In genomic region chr7:134654104-134654775, GRCh38 we compare ENCODE assay signal across 18 cellular contexts. TPM values are rescaled to one million over a fixed set of nuclear protein-coding genes. Genes with fewer than 3 reads are reported as not detected.
DNase-seq lines count a peak whose midpoint lies in the region; ATAC-seq and TF ChIP-seq lines count a peak whose summit lies in the region.
"Had no signal": no experiment of that assay in that cellular context is flagged by ENCODE, and none has a peak within 500 bp of the region (broad histone marks: within the 10 kb centered on the region; RNA-seq: fewer than 3 reads in every experiment).

No MANE protein-coding gene starts in this region.

- no peak overlapping the region for H3K14ac ChIP-seq in IMR-90 (replicated peaks; ENCODE audit: low read depth, low read length)

- CTCF ChIA-PET in IMR-90 (lab: Yijun Ruan, JAX), result interaction anchor here (0.8 kb wide), 1 partner anchor 551 kb away, joined by 3 read pairs; no protein-coding TSS in a partner anchor

- H3K56ac ChIP-seq in IMR-90 (ENCODE audit: extremely low read depth, insufficient read depth, low read length), result no peak overlapping the region

- POLR2A ChIA-PET in IMR-90 (lab: Charles Lee; ENCODE audit: unreplicated experiment), result no interaction called here

- H3K79me1 ChIP-seq in IMR-90 (ENCODE audit: low read depth in 1 of 2, low read length in 2 of 2), result peaks cover 34 to 67% of the 10 kb centered on the region in 2 experiments

- no peaks in the 10 kb centered on the region for H3K9me3 ChIP-seq in IMR-90 (ENCODE audit: control insufficient read depth, insufficient read depth, low read length)
- H3K9me3 ChIP-seq: left lung had no signal

- H3K36me3 Mint-ChIP-seq in activated naive CD4-positive, alpha-beta T cell treated with anti-CD3 and anti-CD28 coated beads, Interleukin-2, amount 50 U/mL, for 24 hours, result peaks cover 36% of the 10 kb centered on the region
- peaks cover 12 to 53% of the 10 kb centered on the region in 2 donors for H3K36me3 Mint-ChIP-seq in activated naive CD4-positive, alpha-beta T cell treated with anti-CD3 and anti-CD28 coated beads, Interleukin-2, amount 50 U/mL, for 72 hours

- no peak for TF ChIP-seq RAD21 in IMR-90 (IDR thresholded peaks at IDR 0.05; ENCODE audit: low read length)

- no peak overlapping the region for H3K27ac ChIP-seq in IMR-90 (ENCODE audit: insufficient read depth, low read length)
- H3K27ac ChIP-seq: HL-60, left lung, PC-9, SK-N-MC had no signal

- dilution Hi-C loops in IMR-90 (cut with HindIII; ENCODE audit: low sequenced_read_pairs, unreplicated experiment), result no loop called here

- H4K8ac ChIP-seq in IMR-90 (ENCODE audit: low read depth in 2 of 2, low read length in 2 of 2), result no peak overlapping the region

- in situ Hi-C loops in IMR-90 (cut with MboI; ENCODE audit: low sequenced_read_pairs), result no loop called here

- no peak overlapping the region for H2AFZ ChIP-seq in IMR-90 (replicated peaks; ENCODE audit: low read length, poor library complexity)
- H2AFZ ChIP-seq: PC-9 had no signal

- H3K36me3 ChIP-seq in IMR-90 (ENCODE audit: control insufficient read depth, insufficient read depth, low read length), result no peaks in the 10 kb centered on the region
- H3K36me3 ChIP-seq: left lung had no signal

- H3K4me2 ChIP-seq in IMR-90 (ENCODE audit: low read depth, low read length), result no peak overlapping the region
- H3K4me2 ChIP-seq: PC-9 had no signal

- WGBS in IMR-90 (ENCODE audit: extremely low coverage in 2 of 2, insufficient read length in 1 of 2), 2 experiments, result no CpG with 5 or more reads among the region's 4 CpGs

- no peak overlapping the region; the same call in 1 of the 2 replicates for H4K5ac ChIP-seq in IMR-90 (ENCODE audit: low read depth, low read length)

- intact Hi-C loops in IMR-90 (cut with micrococcal nuclease), result no loop called here

- no peak overlapping the region for H3K4ac ChIP-seq in IMR-90 (ENCODE audit: low read depth, low read length)

- BruUV-seq in IMR-90 (replicated peaks; lab: Mats Ljungman, UMichigan), result no TSS peak

- peak overlapping the region; percentile 44 for H3K27ac Mint-ChIP-seq in activated naive CD4-positive, alpha-beta T cell treated with anti-CD3 and anti-CD28 coated beads, Interleukin-2, amount 50 U/mL, for 24 hours
- H3K27ac Mint-ChIP-seq in activated naive CD4-positive, alpha-beta T cell treated with anti-CD3 and anti-CD28 coated beads, Interleukin-2, amount 50 U/mL, for 72 hours, result peak overlapping the region; percentile 85 to 90
- peak overlapping the region; percentile 75 to 91 for H3K27ac Mint-ChIP-seq in stimulated activated naive CD8-positive, alpha-beta T cell treated with anti-CD3 and anti-CD28 coated beads, Interleukin-15, amount 100 ng/mL, for 72 hours
- H3K27ac Mint-ChIP-seq: H9 had no signal

- H4K91ac ChIP-seq in IMR-90 (ENCODE audit: insufficient read depth, low read depth, low read length), result no peak overlapping the region

- H2AK5ac ChIP-seq in IMR-90 (ENCODE audit: low read depth, low read length), result no peak overlapping the region

- H2AK9ac ChIP-seq in IMR-90 (replicated peaks; ENCODE audit: low read depth, low read length, poor library complexity), result no peak overlapping the region

- no peaks in the 10 kb centered on the region for H3K9me3 Mint-ChIP-seq in activated naive CD4-positive, alpha-beta T cell treated with anti-CD3 and anti-CD28 coated beads, Interleukin-2, amount 50 U/mL, for 24 hours
- H3K9me3 Mint-ChIP-seq in activated naive CD4-positive, alpha-beta T cell treated with anti-CD3 and anti-CD28 coated beads, Interleukin-2, amount 50 U/mL, for 72 hours, result peaks cover 4 to 17% of the 10 kb centered on the region in 2 donors
- peaks cover 11 to 12% of the 10 kb centered on the region in 2 donors for H3K9me3 Mint-ChIP-seq in stimulated activated naive CD8-positive, alpha-beta T cell treated with anti-CD3 and anti-CD28 coated beads, Interleukin-15, amount 100 ng/mL, for 72 hours
- H3K9me3 Mint-ChIP-seq: H9 had no signal

- DNase-seq in activated naive CD4-positive, alpha-beta T cell treated with anti-CD3 and anti-CD28 coated beads, Interleukin-2, amount 50 U/mL, for 16 hours, result no peak
- DNase-seq in IMR-90, result no peak
- peak in 1 of 2 donors; percentile 11 for DNase-seq in activated naive CD4-positive, alpha-beta T cell treated with anti-CD3 and anti-CD28 coated beads, Interleukin-2, amount 50 U/mL, for 72 hours (ENCODE audit: low spot score in 2 of 2)
- peak in 1 of 2 donors; percentile 17 for DNase-seq in stimulated activated naive CD8-positive, alpha-beta T cell treated with anti-CD3 and anti-CD28 coated beads, Interleukin-15, amount 100 ng/mL, for 72 hours
- no peak for DNase-seq in NK-92 (lab: John Stamatoyannopoulos, UW; ENCODE audit: unreplicated experiment)
- no peak for DNase-seq in mesenteric fat pad (ENCODE audit: low spot score)
- DNase-seq in activated effector memory CD4-positive, alpha-beta T cell treated with anti-CD3 and anti-CD28 coated beads, Interleukin-2, amount 50 U/mL, for 16 hours, result no peak
- DNase-seq: caudate nucleus, EL, H9, left lung, NCI-H2029 treated with DMSO at 0.1 percent for 48 hours, NCI-H526 treated with DMSO at 0.1 percent for 48 hours, PC-9, right cardiac atrium had no signal

- no peak for TF ChIP-seq CTCF in IMR-90 (conservative IDR thresholded peaks at IDR 0.05; ENCODE audit: low read depth, low read length)

- H3K27me3 ChIP-seq in IMR-90 (ENCODE audit: control insufficient read depth, insufficient read depth, low read length), result no peaks in the 10 kb centered on the region
- H3K27me3 ChIP-seq: left lung had no signal

- H3K4me1 Mint-ChIP-seq in activated naive CD4-positive, alpha-beta T cell treated with anti-CD3 and anti-CD28 coated beads, Interleukin-2, amount 50 U/mL, for 24 hours, result peaks cover 75% of the 10 kb centered on the region
- H3K4me1 Mint-ChIP-seq in stimulated activated naive CD8-positive, alpha-beta T cell treated with anti-CD3 and anti-CD28 coated beads, Interleukin-15, amount 100 ng/mL, for 72 hours, result peaks cover 54% of the 10 kb centered on the region

- ATAC-seq in IMR-90 (ENCODE audit: low read depth), result no peak
- peak; percentile 84 to 90 for ATAC-seq in activated naive CD4-positive, alpha-beta T cell treated with anti-CD3 and anti-CD28 coated beads, Interleukin-2, amount 50 U/mL, for 72 hours
- peak; percentile 98 for ATAC-seq in stimulated activated naive CD8-positive, alpha-beta T cell treated with anti-CD3 and anti-CD28 coated beads, Interleukin-15, amount 100 ng/mL, for 72 hours
- ATAC-seq: left lung, right cardiac atrium had no signal

- H3K23ac ChIP-seq in IMR-90 (ENCODE audit: low read depth, low read length), result peak overlapping the region; percentile 42; the same call in 1 of the 2 replicates

- no peak overlapping the region for H2BK20ac ChIP-seq in IMR-90 (ENCODE audit: low read depth, low read length)

- H4K20me1 ChIP-seq in IMR-90 (ENCODE audit: insufficient read depth, low read length), result no peaks in the 10 kb centered on the region

- no peak for TF ChIP-seq POLR2A in IMR-90 (IDR thresholded peaks at IDR 0.05; ENCODE audit: low read depth, low read length)

- H3K4me3 ChIP-seq in IMR-90 (ENCODE audit: insufficient read depth, low read depth, low read length), result no peak overlapping the region
- H3K4me3 ChIP-seq: left lung, PC-9, SK-N-MC had no signal

- no peak overlapping the region for H2BK15ac ChIP-seq in IMR-90 (ENCODE audit: low read depth, low read length)

- H2BK120ac ChIP-seq in IMR-90 (ENCODE audit: low read depth, low read length), result no peak overlapping the region

- no peak overlapping the region for H2BK5ac ChIP-seq in IMR-90 (ENCODE audit: low read depth, low read length, poor library complexity, severe bottlenecking)

- H3K18ac ChIP-seq in IMR-90 (ENCODE audit: low read depth, low read length), result no peak overlapping the region

- no peaks in the 10 kb centered on the region for H3K27me3 Mint-ChIP-seq in activated naive CD4-positive, alpha-beta T cell treated with anti-CD3 and anti-CD28 coated beads, Interleukin-2, amount 50 U/mL, for 24 hours
- H3K27me3 Mint-ChIP-seq in stimulated activated naive CD8-positive, alpha-beta T cell treated with anti-CD3 and anti-CD28 coated beads, Interleukin-15, amount 100 ng/mL, for 72 hours, result no peaks in the 10 kb centered on the region

- no peak overlapping the region for H3K4me3 Mint-ChIP-seq in activated naive CD4-positive, alpha-beta T cell treated with anti-CD3 and anti-CD28 coated beads, Interleukin-2, amount 50 U/mL, for 24 hours
- H3K4me3 Mint-ChIP-seq in stimulated activated naive CD8-positive, alpha-beta T cell treated with anti-CD3 and anti-CD28 coated beads, Interleukin-15, amount 100 ng/mL, for 72 hours, result peak overlapping the region; percentile 38 to 57
- H3K4me3 Mint-ChIP-seq: H9 had no signal

- H3K9ac ChIP-seq in IMR-90 (ENCODE audit: low read depth, low read length), result no peak overlapping the region

- H3K9me1 ChIP-seq in IMR-90 (ENCODE audit: insufficient read depth, low read length), result peaks cover 16% of the 10 kb centered on the region

- H3K4me1 ChIP-seq in IMR-90 (ENCODE audit: control insufficient read depth, insufficient read depth, low read length), result peaks cover 11% of the 10 kb centered on the region

TF ChIP-seq in IMR-90, 13 proteins besides CTCF, POLR2A, EP300 and RAD21:
- TF ChIP-seq FOS (IDR thresholded peaks at IDR 0.05; ENCODE audit: low read depth, low read length), result no peak
- no peak for TF ChIP-seq BHLHE40 (IDR thresholded peaks at IDR 0.05; ENCODE audit: low read depth, low read length)
- no peak for TF ChIP-seq MXI1 (IDR thresholded peaks at IDR 0.05; ENCODE audit: borderline replicate concordance, low read depth, low read length)
- no peak for TF ChIP-seq CHD1 (IDR thresholded peaks at IDR 0.05; ENCODE audit: low read depth, low read length)
- no peak for TF ChIP-seq ELK1 (IDR thresholded peaks at IDR 0.05; ENCODE audit: borderline replicate concordance, low read depth, low read length)
- no peak for TF ChIP-seq RCOR1 (IDR thresholded peaks at IDR 0.05; ENCODE audit: insufficient replicate concordance, low read length)
- no peak for TF ChIP-seq MAFK (IDR thresholded peaks at IDR 0.05; ENCODE audit: low read depth, low read length)
- TF ChIP-seq RFX5 (IDR thresholded peaks at IDR 0.05; ENCODE audit: low read depth, low read length), result no peak

RNA-seq across cellular contexts. Expression of gene BPGM, which starts 7.6 kb away (rescaled TPM):
- total RNA-seq in IMR-90 (2012; rRNA removed) (18.8 and 32.8 TPM in 2 replicates), mesenteric fat pad (12.4 TPM)
- 16.8 and 20.0 TPM in 2 replicates for polyA plus RNA-seq in IMR-90 (2012; rRNA removed)
- 5.1 and 9.8 TPM in 2 replicates for polyA plus RNA-seq in IMR-90 (2012; cell fraction: cytosol; rRNA removed)
- polyA plus RNA-seq in IMR-90 (2012; cell fraction: nucleus; rRNA removed; ENCODE audit: low replicate concordance), result 1.6 and 14.7 TPM in 2 replicates
- total RNA-seq in activated naive CD4-positive, alpha-beta T cell treated with anti-CD3 and anti-CD28 coated beads, Interleukin-2, amount 50 U/mL, for 72 hours, result 10 to 100 TPM; 14.4 to 28.6 TPM
